ENCODE assay signal across 31 cellular contexts in the genomic region with DNA sequence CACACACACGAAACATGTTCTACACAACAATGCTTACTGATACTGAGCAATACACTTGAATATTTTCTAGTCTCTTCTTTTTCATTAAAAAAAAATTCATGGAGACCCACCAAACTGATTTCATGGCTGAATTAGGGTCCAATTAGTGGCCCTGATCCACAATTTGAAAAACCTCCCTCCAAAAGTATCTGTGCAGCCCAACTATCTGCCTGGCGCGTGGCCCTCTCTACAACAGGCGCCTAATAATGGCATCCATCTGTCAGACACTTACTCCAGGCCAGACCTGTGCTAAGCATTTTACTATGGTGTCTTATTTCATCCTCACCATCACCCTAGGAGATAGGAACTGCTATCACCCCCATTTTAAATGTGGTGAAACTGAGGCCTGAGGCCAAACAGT. TPM values are rescaled to one million over a fixed set of nuclear protein-coding genes. Genes with fewer than 3 reads are reported as not detected.
DNase-seq lines count a peak whose midpoint lies in the region; ATAC-seq and TF ChIP-seq lines count a peak whose summit lies in the region.
"Had no signal": no experiment of that assay in that cellular context is flagged by ENCODE, and none has a peak within 500 bp of the region (broad histone marks: within the 10 kb centered on the region; RNA-seq: fewer than 3 reads in every experiment).

No MANE protein-coding gene starts in this region.

- no peaks in the 10 kb centered on the region for H3K9me3 Mint-ChIP-seq in effector memory CD8-positive, alpha-beta T cell
- no peaks in the 10 kb centered on the region for H3K9me3 Mint-ChIP-seq in stimulated activated effector memory CD8-positive, alpha-beta T cell treated with anti-CD3 and anti-CD28 coated beads, Interleukin-12 subunit alpha, Interleukin-12 subunit beta, amount 100 ng/mL, for 72 hours
- H3K9me3 Mint-ChIP-seq in Caco-2 (ENCODE audit: unreplicated experiment), result no peaks in the 10 kb centered on the region
- H3K9me3 Mint-ChIP-seq: activated CD8-positive, alpha-beta T cell treated with anti-CD3 and anti-CD28 coated beads for 36 hours; activated naive CD8-positive, alpha-beta T cell treated with anti-CD3 and anti-CD28 coated beads, Interleukin-2, amount 50 U/mL, for 24 hours; CD4-positive, alpha-beta memory T cell; type B pancreatic cell had no signal

- H3K79me2 ChIP-seq in Karpas-422 (ENCODE audit: low read length), result peaks cover 88% of the 10 kb centered on the region

- peak; percentile 59 for DNase-seq in Karpas-422
- no peak for DNase-seq in effector memory CD8-positive, alpha-beta T cell
- no peak for DNase-seq in stimulated activated effector memory CD8-positive, alpha-beta T cell treated with anti-CD3 and anti-CD28 coated beads, Interleukin-12 subunit alpha, Interleukin-12 subunit beta, amount 100 ng/mL, for 72 hours (ENCODE audit: low spot score in 2 of 2)
- DNase-seq in COR-L47 (lab: John Stamatoyannopoulos, UW), result no peak
- DNase-seq in Caco-2, result no peak
- no peak for DNase-seq in esophagus squamous epithelium (lab: John Stamatoyannopoulos, UW)
- DNase-seq: activated CD4-positive, alpha-beta T cell treated with anti-CD3 and anti-CD28 coated beads for 1 hour; activated CD8-positive, alpha-beta T cell treated with anti-CD3 and anti-CD28 coated beads for 36 hours; activated gamma-delta T cell treated with Interleukin-2 at 50 U/mL for 16 hours; activated naive CD8-positive, alpha-beta T cell treated with anti-CD3 and anti-CD28 coated beads, Interleukin-2, amount 50 U/mL, for 24 hours; CD4-positive, alpha-beta memory T cell; DMS79 treated with DMSO at 0.1 percent for 48 hours; effector CD4-positive, alpha-beta T cell; left colon; mesendoderm; NCI-H1048; NCI-H187 treated with DMSO at 0.1 percent for 48 hours; NCI-H2227 treated with DMSO at 0.1 percent for 48 hours; SJCRH30; stimulated activated CD4-positive, alpha-beta T cell treated with anti-CD3 and anti-CD28 coated beads, Interleukin-4, amount 100 ng/mL, for 1 hour; stomach; T-helper 1 cell had no signal

- H4K20me1 ChIP-seq in Karpas-422 (ENCODE audit: insufficient read depth, low read depth, low read length), result peaks cover 16% of the 10 kb centered on the region; the same call in 1 of the 2 replicates

- no peak for TF ChIP-seq CTCF in Caco-2 (IDR thresholded peaks at IDR 0.05; ENCODE audit: insufficient read depth in 1 of 2, low read depth in 1 of 2, low read length in 1 of 2, severe bottlenecking in 1 of 2, unreplicated experiment in 1 of 2)
- TF ChIP-seq CTCF in esophagus squamous epithelium (IDR thresholded peaks at IDR 0.05), result no peak

- H3K9me2 ChIP-seq in Karpas-422 (replicated peaks; ENCODE audit: insufficient read depth, low read length), result no peaks in the 10 kb centered on the region

- no peak overlapping the region for H2AFZ ChIP-seq in Karpas-422 (ENCODE audit: low read length)

- H3K9me3 ChIP-seq in Karpas-422 (ENCODE audit: low read length), result no peaks in the 10 kb centered on the region
- no peaks in the 10 kb centered on the region for H3K9me3 ChIP-seq in Caco-2
- H3K9me3 ChIP-seq in esophagus squamous epithelium, result no peaks in the 10 kb centered on the region
- H3K9me3 ChIP-seq: heart left ventricle, SJCRH30, stomach had no signal

- peak overlapping the region; percentile 92 for H3K4me2 ChIP-seq in Karpas-422 (ENCODE audit: low read depth, low read length, poor library complexity, severe bottlenecking)

- no peaks in the 10 kb centered on the region for H3K27me3 Mint-ChIP-seq in effector memory CD8-positive, alpha-beta T cell
- H3K27me3 Mint-ChIP-seq in Caco-2 (ENCODE audit: insufficient read depth, unreplicated experiment), result no peaks in the 10 kb centered on the region
- H3K27me3 Mint-ChIP-seq: activated CD8-positive, alpha-beta T cell treated with anti-CD3 and anti-CD28 coated beads for 36 hours; activated naive CD8-positive, alpha-beta T cell treated with anti-CD3 and anti-CD28 coated beads, Interleukin-2, amount 50 U/mL, for 24 hours; CD4-positive, alpha-beta memory T cell; type B pancreatic cell had no signal

- H3K27ac ChIP-seq in Karpas-422 (ENCODE audit: low read length), result peak overlapping the region; percentile 99
- no peak overlapping the region for H3K27ac ChIP-seq in esophagus squamous epithelium
- H3K27ac ChIP-seq: SJCRH30, stomach had no signal

- no peak overlapping the region for H3K4me3 Mint-ChIP-seq in effector memory CD8-positive, alpha-beta T cell
- no peak overlapping the region for H3K4me3 Mint-ChIP-seq in stimulated activated effector memory CD8-positive, alpha-beta T cell treated with anti-CD3 and anti-CD28 coated beads, Interleukin-12 subunit alpha, Interleukin-12 subunit beta, amount 100 ng/mL, for 72 hours
- no peak overlapping the region for H3K4me3 Mint-ChIP-seq in Caco-2 (ENCODE audit: unreplicated experiment)
- H3K4me3 Mint-ChIP-seq: activated CD8-positive, alpha-beta T cell treated with anti-CD3 and anti-CD28 coated beads for 36 hours; activated naive CD8-positive, alpha-beta T cell treated with anti-CD3 and anti-CD28 coated beads, Interleukin-2, amount 50 U/mL, for 24 hours; CD4-positive, alpha-beta memory T cell; type B pancreatic cell had no signal

- intact Hi-C loops in Caco-2 (cut with micrococcal nuclease; ENCODE audit: unreplicated experiment), result no loop called here
- intact Hi-C loops in esophagus squamous epithelium (cut with DNase I), result no loop called here

- peaks cover 10% of the 10 kb centered on the region for H3K36me3 Mint-ChIP-seq in effector memory CD8-positive, alpha-beta T cell (ENCODE audit: insufficient read depth)
- H3K36me3 Mint-ChIP-seq in stimulated activated effector memory CD8-positive, alpha-beta T cell treated with anti-CD3 and anti-CD28 coated beads, Interleukin-12 subunit alpha, Interleukin-12 subunit beta, amount 100 ng/mL, for 72 hours, result no peaks in the 10 kb centered on the region
- no peaks in the 10 kb centered on the region for H3K36me3 Mint-ChIP-seq in Caco-2 (ENCODE audit: insufficient read depth, unreplicated experiment)
- H3K36me3 Mint-ChIP-seq: type B pancreatic cell had no signal

- H3K27me3 ChIP-seq in Karpas-422 (ENCODE audit: low read length), result no peaks in the 10 kb centered on the region
- no peaks in the 10 kb centered on the region for H3K27me3 ChIP-seq in Caco-2 (replicated peaks; ENCODE audit: control insufficient read depth, insufficient read depth, low read length)
- no peaks in the 10 kb centered on the region for H3K27me3 ChIP-seq in esophagus squamous epithelium
- H3K27me3 ChIP-seq: heart left ventricle, stomach had no signal

- H3K9ac ChIP-seq in Karpas-422 (ENCODE audit: low read length), result peak overlapping the region; percentile 94

- H3K4me1 ChIP-seq in Karpas-422 (ENCODE audit: low read length), result peaks cover 99% of the 10 kb centered on the region
- peaks cover 23% of the 10 kb centered on the region for H3K4me1 ChIP-seq in Caco-2
- H3K4me1 ChIP-seq in esophagus squamous epithelium, result peaks cover 35 to 89% (median 45%) of the 10 kb centered on the region in 3 donors
- H3K4me1 ChIP-seq: SJCRH30 had no signal

- H3K36me3 ChIP-seq in Karpas-422 (ENCODE audit: insufficient read depth, low read length) (peaks cover 2% of the 10 kb centered on the region; the same call in 1 of the 2 replicates), Caco-2 (ENCODE audit: control insufficient read depth, insufficient read depth, low read length) (no peaks in the 10 kb centered on the region), esophagus squamous epithelium (no peaks in the 10 kb centered on the region)
- H3K36me3 ChIP-seq: heart left ventricle, SJCRH30 had no signal

- H3K4me1 Mint-ChIP-seq in effector memory CD8-positive, alpha-beta T cell (ENCODE audit: low read depth in 2 of 2), result peaks cover 34 to 41% of the 10 kb centered on the region in 2 donors
- peaks cover 44% of the 10 kb centered on the region for H3K4me1 Mint-ChIP-seq in stimulated activated effector memory CD8-positive, alpha-beta T cell treated with anti-CD3 and anti-CD28 coated beads, Interleukin-12 subunit alpha, Interleukin-12 subunit beta, amount 100 ng/mL, for 72 hours
- peaks cover 11% of the 10 kb centered on the region for H3K4me1 Mint-ChIP-seq in Caco-2 (ENCODE audit: low read depth, unreplicated experiment)

- CTCF ChIA-PET in Caco-2 (lab: Charles Lee), result no interaction called here

- no TSS peak for BruUV-seq in Caco-2 (replicated peaks; lab: Mats Ljungman, UMichigan)

- WGBS in esophagus squamous epithelium, 2 donors, result 93 to 94% methylated on average over 4 of the region's 4 CpGs

- H3K4me3 ChIP-seq in GM08714 (ENCODE audit: low read length) (peak overlapping the region; percentile 13; the same call in 1 of the 2 replicates), Karpas-422 (ENCODE audit: low read length) (peak overlapping the region; percentile 80), Caco-2 (ENCODE audit: low read depth, low read length) (no peak overlapping the region), esophagus squamous epithelium (no peak overlapping the region)
- H3K4me3 ChIP-seq: heart left ventricle, SJCRH30, stomach had no signal

- POLR2A ChIA-PET in Caco-2 (lab: Charles Lee), result no interaction called here

- peak overlapping the region; percentile 52 to 62 for H3K27ac Mint-ChIP-seq in effector memory CD8-positive, alpha-beta T cell
- H3K27ac Mint-ChIP-seq in stimulated activated effector memory CD8-positive, alpha-beta T cell treated with anti-CD3 and anti-CD28 coated beads, Interleukin-12 subunit alpha, Interleukin-12 subunit beta, amount 100 ng/mL, for 72 hours, result peak overlapping the region; percentile 70
- no peak overlapping the region for H3K27ac Mint-ChIP-seq in Caco-2 (ENCODE audit: unreplicated experiment)
- H3K27ac Mint-ChIP-seq: activated CD8-positive, alpha-beta T cell treated with anti-CD3 and anti-CD28 coated beads for 36 hours; type B pancreatic cell had no signal

- ATAC-seq in effector memory CD8-positive, alpha-beta T cell (replicated peaks), result no peak
- ATAC-seq in stimulated activated effector memory CD8-positive, alpha-beta T cell treated with anti-CD3 and anti-CD28 coated beads, Interleukin-12 subunit alpha, Interleukin-12 subunit beta, amount 100 ng/mL, for 72 hours, result no peak
- ATAC-seq: activated CD8-positive, alpha-beta T cell treated with anti-CD3 and anti-CD28 coated beads for 36 hours; activated naive CD8-positive, alpha-beta T cell treated with anti-CD3 and anti-CD28 coated beads, Interleukin-2, amount 50 U/mL, for 24 hours; heart left ventricle; left colon had no signal

- no peak for TF ChIP-seq POLR2A in esophagus squamous epithelium (IDR thresholded peaks at IDR 0.05)

RNA-seq across cellular contexts. Expression of gene TFEB, which starts 14.0 kb away (rescaled TPM):
- 72.3 and 117 TPM in 2 replicates for total RNA-seq in Karpas-422 (2014; rRNA removed; shearing (Covaris generic); ENCODE audit: low replicate concordance)
- total RNA-seq in Caco-2 (2022) (3.8 and 3.9 TPM in 2 replicates), esophagus squamous epithelium (10 to 100 TPM in 3 of 4 donors, 1 to 10 TPM in 1; 7.0 to 17.5 (median 13.4) TPM)

RNA-seq across cellular contexts. Expression of gene PGC, which starts 25.8 kb away (rescaled TPM):
- not detected in 2 replicates for total RNA-seq in Karpas-422 (2014; rRNA removed; shearing (Covaris generic); ENCODE audit: low replicate concordance)
- total RNA-seq in Caco-2 (2022) (8.9 and 12.2 TPM in 2 replicates), esophagus squamous epithelium (under 1 TPM in 1 of 4 donors, not detected in 3; 0.95 TPM)
- total RNA-seq: activated CD8-positive, alpha-beta T cell treated with anti-CD3 and anti-CD28 coated beads for 36 hours; CD4-positive, alpha-beta memory T cell; chondrocyte; epithelial cell of proximal tubule; fibroblast of villous mesenchyme; heart left ventricle; left colon; myocyte; omental fat pad; renal cortical epithelial cell; SJCRH30 had no signal

RNA-seq across cellular contexts. Expression of gene FRS3, which starts 58.3 kb away (rescaled TPM):
- 4.8 and 9.5 TPM in 2 replicates for total RNA-seq in Karpas-422 (2014; rRNA removed; shearing (Covaris generic); ENCODE audit: low replicate concordance)
- 4.1 and 4.3 TPM in 2 replicates for total RNA-seq in Caco-2 (2022)
- total RNA-seq in esophagus squamous epithelium, result 1 to 10 TPM in 2 of 4 donors, under 1 TPM in 2; 0.31 to 5.5 (median 1.5) TPM

RNA-seq across cellular contexts. Expression of gene PRICKLE4, which starts 59.2 kb away (rescaled TPM):
- total RNA-seq in Karpas-422 (2014; rRNA removed; shearing (Covaris generic); ENCODE audit: low replicate concordance), result 0.41 and 2.8 TPM in 2 replicates
- total RNA-seq in Caco-2 (2022) (1.8 and 2.8 TPM in 2 replicates), esophagus squamous epithelium (10 to 100 TPM in 3 of 4 donors, 1 to 10 TPM in 1; 5.1 to 11.4 (median 10.8) TPM)
- total RNA-seq: activated CD8-positive, alpha-beta T cell treated with anti-CD3 and anti-CD28 coated beads for 36 hours; CD4-positive, alpha-beta memory T cell had no signal

Comparison
In these comparisons a context has a peak if more than half of its experiments do, and no peak if none do; other contexts are left out.
1. H3K4me3 ChIP-seq: peak in GM08714 (single experiment) and Karpas-422 (single experiment); none in Caco-2 (single experiment) and esophagus squamous epithelium (0 of 4).